Comparison of ENCODE assay signal across 9 cellular contexts in genomic region chr12:49130151-49131050, GRCh38. TPM values are rescaled to one million over a fixed set of nuclear protein-coding genes. Genes with fewer than 3 reads are reported as not detected.
A peak's percentile ranks its signal among the peaks of the same experiment; 100 is the strongest.
DNase-seq lines count a peak whose midpoint lies in the region; ATAC-seq, FAIRE-seq and TF ChIP-seq lines count a peak whose summit lies in the region.
"Had no signal": no experiment of that assay in that cellular context is flagged by ENCODE, and none has a peak within 500 bp of the region (broad histone marks: within the 10 kb centered on the region; RNA-seq: fewer than 3 reads in every experiment).

No MANE protein-coding gene starts in this region.

- H3K4me2 ChIP-seq in HepG2 (ENCODE audit: low read depth, low read length), result peak overlapping the region; percentile 91

- intact Hi-C loops in CD14-positive monocyte (cut with micrococcal nuclease) (loop anchor here (5.0 to 10.0 kb wide), 5 partner anchors 52 to 104 kb away; partner anchors contain the start of gene TUBA1A (in 1 of the 2)), HepG2 (cut with micrococcal nuclease; ENCODE audit: unreplicated experiment) (loop anchor here (1.0 to 5.0 kb wide), 2 partner anchors 105 to 113 kb away; partner anchors contain the start of gene PRKAG1)

- no peak overlapping the region for H2AFZ ChIP-seq in HepG2 (ENCODE audit: low read length)

- WGBS in HepG2 (ENCODE audit: low lambda C conversion rate), result 5% methylated on average over 15 of the region's 66 CpGs

- H3K27ac Mint-ChIP-seq in CD14-positive monocyte, result peak overlapping the region; percentile 94 to 96 (median 96)

- peak; percentile 98 for TF ChIP-seq CTCF in CD14-positive monocyte (IDR thresholded peaks at IDR 0.05)
- TF ChIP-seq CTCF in HepG2 (CRISPR knock-in tag; IDR thresholded peaks at IDR 0.05), result peak; percentile 97

- peaks cover 31 to 35% of the 10 kb centered on the region in 2 donors for H3K36me3 Mint-ChIP-seq in CD14-positive monocyte

- POLR2A ChIA-PET in HepG2 (lab: Yijun Ruan, JAX), result interaction anchor here (0.5 to 4.0 kb wide), 41 partner anchors 9 to 980 kb away, joined by 3 to 57 read pairs (median 3); partner anchors contain the start of genes DDX23, LMBR1L, RHEBL1 and RND1

- peaks cover 19% of the 10 kb centered on the region for H3K79me2 ChIP-seq in HepG2 (ENCODE audit: insufficient read depth, low read length)

- H3K4me3 Mint-ChIP-seq in CD14-positive monocyte, result peak overlapping the region; percentile 94 to 97

- H3K27me3 ChIP-seq in HepG2 (ENCODE audit: control insufficient read depth in 1 of 2, insufficient read depth in 2 of 2, low read length in 2 of 2), result no peaks in the 10 kb centered on the region

- peak in 1 of 2 experiments; percentile 65; a peak in 1 of 4 replicates for TF ChIP-seq EP300 in HepG2 (IDR thresholded peaks at IDR 0.05; ENCODE audit: low read depth in 2 of 2, low read length in 2 of 2)
- TF ChIP-seq EP300 in HepG2 (CRISPR knock-in tag; IDR thresholded peaks at IDR 0.05; ENCODE audit: borderline replicate concordance), result no peak; the same call in 1 of the 2 replicates

- H3K9me3 ChIP-seq in HepG2 (ENCODE audit: low read length), result no peaks in the 10 kb centered on the region

- peak; percentile 76 for TF ChIP-seq RAD21 in HepG2 (CRISPR knock-in tag; IDR thresholded peaks at IDR 0.05)

- ATAC-seq in GM19372 (IDR thresholded peaks at IDR 0.05; ENCODE audit: low read depth, unreplicated experiment) (peak; percentile 44), HG03520 (IDR thresholded peaks at IDR 0.05; ENCODE audit: unreplicated experiment) (peak; percentile 48), HepG2 (peak; percentile 74)

- H3K4me3 ChIP-seq in HepG2 (replicated peaks in 1 of 3; ENCODE audit: insufficient read depth in 1 of 3, low read depth in 2 of 3, low read length in 3 of 3), result peak overlapping the region; percentile 72 to 94 (median 82)

- H3K9ac ChIP-seq in HepG2 (ENCODE audit: insufficient read depth, low read depth, low read length), result peak overlapping the region; percentile 94

- H4K20me1 ChIP-seq in HepG2 (ENCODE audit: insufficient read depth, low read length), result peaks cover 17% of the 10 kb centered on the region

- peaks cover 45% of the 10 kb centered on the region for H3K4me1 ChIP-seq in HepG2 (ENCODE audit: insufficient read depth, low read length)

- in situ Hi-C loops in HepG2 (cut with HindIII; ENCODE audit: extremely low pct_ligation_motif_present, low pct_unique_long_range_greater_than_20kb), result no loop called here

- H3K36me3 ChIP-seq in HepG2 (replicated peaks in 1 of 2; ENCODE audit: control insufficient read depth in 1 of 2, insufficient read depth in 2 of 2, low read length in 2 of 2), result peaks cover 7 to 23% of the 10 kb centered on the region in 2 experiments

- BruUV-seq in HepG2 (replicated peaks; lab: Mats Ljungman, UMichigan), result TSS peak; percentile 67

- no peaks in the 10 kb centered on the region for H3K27me3 Mint-ChIP-seq in CD14-positive monocyte (ENCODE audit: low read depth in 3 of 3)

- DNase-seq in CD14-positive monocyte (ENCODE audit: low spot score) (peak; percentile 94), NCI-H69 (lab: John Stamatoyannopoulos, UW) (peak; percentile 98), dedifferentiated amniotic fluid mesenchymal stem cell (ENCODE audit: extremely low spot score) (peak; percentile 91), HepG2 (ENCODE audit: low spot score) (peak; percentile 85)
- peak; percentile 92 for DNase-seq in activated CD4-positive, alpha-beta T cell treated with anti-CD3 and anti-CD28 coated beads, Interleukin-2, amount 50 U/mL, for 1 hour
- peak; percentile 93 for DNase-seq in stimulated activated CD4-positive, alpha-beta T cell treated with anti-CD3 and anti-CD28 coated beads, Interleukin-2, amount 100 ng/mL, for 4 hours (ENCODE audit: low read depth)

- H3K9me3 Mint-ChIP-seq in CD14-positive monocyte, result peaks cover 0 to 2% (median 0%) of the 10 kb centered on the region in 7 donors

- peaks cover 38% of the 10 kb centered on the region for H3K4me1 Mint-ChIP-seq in CD14-positive monocyte

- CTCF ChIA-PET in HepG2 (lab: Yijun Ruan, JAX; ENCODE audit: low intra/inter-chr PET ratio, low total read pairs), result interaction anchor here (0.7 to 2.0 kb wide), 2 partner anchors 42 to 67 kb away, joined by 3 to 8 read pairs; no protein-coding TSS in a partner anchor

- TF ChIP-seq POLR2A in HepG2 (IDR thresholded peaks at IDR 0.05; ENCODE audit: insufficient read depth in 1 of 2, low read depth in 2 of 2, low read length in 2 of 2), result peak; percentile 13 to 76; a peak in 3 of 4 replicates

- peak overlapping the region; percentile 96 for H3K27ac ChIP-seq in HepG2 (ENCODE audit: extremely low read length, insufficient read depth, low read length)

- FAIRE-seq in HepG2 (lab: Jason Lieb, UNC), result no peak
- FAIRE-seq: islet of Langerhans had no signal

RNA-seq across cellular contexts. Expression of gene TUBA1B, which starts 0.8 kb away (rescaled TPM):
- 100 to 1,000 TPM; 481 to 538 TPM for polyA plus RNA-seq in CD14-positive monocyte
- total RNA-seq in HepG2 (2016; rRNA removed; fragmentation: Illumina TruSeq; extraction: Trizol), result 1,275 and 1,742 TPM in 2 replicates
- total RNA-seq in HepG2 (2016; cell fraction: cytosol; rRNA removed; fragmentation: Illumina TruSeq; extraction: Trizol; ENCODE audit: low read depth), result 206 and 211 TPM in 2 replicates
- total RNA-seq in HepG2 (2016; cell fraction: insoluble cytoplasmic fraction; rRNA removed; fragmentation: Illumina TruSeq; extraction: Trizol), result 1,254 and 1,746 TPM in 2 replicates
- total RNA-seq in HepG2 (2016; cell fraction: membrane; rRNA removed; fragmentation: Illumina TruSeq; extraction: Trizol), result 303 and 313 TPM in 2 replicates
- 412 and 422 TPM in 2 replicates for total RNA-seq in HepG2 (2016; cell fraction: nucleus; rRNA removed; fragmentation: Illumina TruSeq; extraction: Trizol)
- polyA plus RNA-seq in HepG2 (2011; rRNA removed), result 1,008 and 1,353 TPM in 2 replicates
- 1,199 and 1,413 TPM in 2 replicates for polyA plus RNA-seq in HepG2 (2011; cell fraction: cytosol; rRNA removed)
- polyA plus RNA-seq in HepG2 (2011; cell fraction: nucleus; rRNA removed), result 271 and 295 TPM in 2 replicates
- polyA plus RNA-seq in HepG2 (2012), result 414 and 527 TPM in 2 replicates
- polyA plus RNA-seq in HepG2 (2016; cell fraction: cytosol; fragmentation: Illumina TruSeq; extraction: Trizol; ENCODE audit: low read depth), result 236 and 258 TPM in 2 replicates
- 2,014 and 2,064 TPM in 2 replicates for polyA plus RNA-seq in HepG2 (2016; cell fraction: insoluble cytoplasmic fraction; fragmentation: Illumina TruSeq; extraction: Trizol; ENCODE audit: low read depth)
- 268 and 293 TPM in 2 replicates for polyA plus RNA-seq in HepG2 (2016; cell fraction: membrane; fragmentation: Illumina TruSeq; extraction: Trizol; ENCODE audit: low read depth)
- polyA plus RNA-seq in HepG2 (2016; cell fraction: nucleus; fragmentation: Illumina TruSeq; extraction: Trizol; ENCODE audit: insufficient read depth, low read depth), result 567 and 603 TPM in 2 replicates
- 2,124 and 7,641 TPM in 2 replicates for polyA minus RNA-seq in HepG2 (2011; rRNA and poly(A)+ RNA removed; ENCODE audit: low replicate concordance)
- 381 and 450 TPM in 2 replicates for polyA minus RNA-seq in HepG2 (2011; cell fraction: cytosol; rRNA and poly(A)+ RNA removed)
- polyA minus RNA-seq in HepG2 (2011; cell fraction: nucleus; rRNA and poly(A)+ RNA removed), result 183 and 194 TPM in 2 replicates

RNA-seq across cellular contexts. Expression of gene LMBR1L, which starts 19.8 kb away (rescaled TPM):
- polyA plus RNA-seq in CD14-positive monocyte (10 to 100 TPM; 22.0 to 25.9 TPM), HepG2 (2011; rRNA removed) (65.9 and 79.6 TPM in 2 replicates)
- 7.3 and 12.2 TPM in 2 replicates for total RNA-seq in HepG2 (2016; rRNA removed; fragmentation: Illumina TruSeq; extraction: Trizol)
- 9.1 and 9.7 TPM in 2 replicates for total RNA-seq in HepG2 (2016; cell fraction: cytosol; rRNA removed; fragmentation: Illumina TruSeq; extraction: Trizol; ENCODE audit: low read depth)
- 5.5 and 14.0 TPM in 2 replicates for total RNA-seq in HepG2 (2016; cell fraction: insoluble cytoplasmic fraction; rRNA removed; fragmentation: Illumina TruSeq; extraction: Trizol)
- total RNA-seq in HepG2 (2016; cell fraction: membrane; rRNA removed; fragmentation: Illumina TruSeq; extraction: Trizol), result 8.8 and 9.7 TPM in 2 replicates
- total RNA-seq in HepG2 (2016; cell fraction: nucleus; rRNA removed; fragmentation: Illumina TruSeq; extraction: Trizol), result 21.8 and 27.5 TPM in 2 replicates
- 25.4 and 26.4 TPM in 2 replicates for polyA plus RNA-seq in HepG2 (2011; cell fraction: cytosol; rRNA removed)
- 362 and 407 TPM in 2 replicates for polyA plus RNA-seq in HepG2 (2011; cell fraction: nucleus; rRNA removed)
- 51.5 and 57.5 TPM in 2 replicates for polyA plus RNA-seq in HepG2 (2012)
- polyA plus RNA-seq in HepG2 (2016; cell fraction: cytosol; fragmentation: Illumina TruSeq; extraction: Trizol; ENCODE audit: low read depth), result 2.1 and 2.4 TPM in 2 replicates
- polyA plus RNA-seq in HepG2 (2016; cell fraction: insoluble cytoplasmic fraction; fragmentation: Illumina TruSeq; extraction: Trizol; ENCODE audit: low read depth), result 4.7 TPM in 2 replicates
- 5.1 and 8.4 TPM in 2 replicates for polyA plus RNA-seq in HepG2 (2016; cell fraction: membrane; fragmentation: Illumina TruSeq; extraction: Trizol; ENCODE audit: low read depth)
- 41.9 and 51.4 TPM in 2 replicates for polyA plus RNA-seq in HepG2 (2016; cell fraction: nucleus; fragmentation: Illumina TruSeq; extraction: Trizol; ENCODE audit: insufficient read depth, low read depth)
- 29.1 and 80.1 TPM in 2 replicates for polyA minus RNA-seq in HepG2 (2011; rRNA and poly(A)+ RNA removed; ENCODE audit: low replicate concordance)
- polyA minus RNA-seq in HepG2 (2011; cell fraction: cytosol; rRNA and poly(A)+ RNA removed), result 14.6 and 15.4 TPM in 2 replicates
- polyA minus RNA-seq in HepG2 (2011; cell fraction: nucleus; rRNA and poly(A)+ RNA removed), result 87.2 and 109 TPM in 2 replicates

RNA-seq across cellular contexts. Expression of gene DHH, which starts 35.8 kb away (rescaled TPM):
- not detected for polyA plus RNA-seq in CD14-positive monocyte
- not detected in 2 replicates for total RNA-seq in HepG2 (2016; rRNA removed; fragmentation: Illumina TruSeq; extraction: Trizol)
- not detected in 2 replicates for total RNA-seq in HepG2 (2016; cell fraction: cytosol; rRNA removed; fragmentation: Illumina TruSeq; extraction: Trizol; ENCODE audit: low read depth)
- total RNA-seq in HepG2 (2016; cell fraction: insoluble cytoplasmic fraction; rRNA removed; fragmentation: Illumina TruSeq; extraction: Trizol), result not detected in 2 replicates
- not detected in 2 replicates for total RNA-seq in HepG2 (2016; cell fraction: membrane; rRNA removed; fragmentation: Illumina TruSeq; extraction: Trizol)
- not detected in 2 replicates for total RNA-seq in HepG2 (2016; cell fraction: nucleus; rRNA removed; fragmentation: Illumina TruSeq; extraction: Trizol)
- polyA plus RNA-seq in HepG2 (2011; rRNA removed), result not detected in 2 replicates
- polyA plus RNA-seq in HepG2 (2011; cell fraction: cytosol; rRNA removed), result not detected in 2 replicates
- 0.03 and 0.10 TPM in 2 replicates for polyA plus RNA-seq in HepG2 (2011; cell fraction: nucleus; rRNA removed)
- not detected in 2 replicates for polyA plus RNA-seq in HepG2 (2012)
- polyA plus RNA-seq in HepG2 (2016; cell fraction: cytosol; fragmentation: Illumina TruSeq; extraction: Trizol; ENCODE audit: low read depth), result not detected in 2 replicates
- not detected in 2 replicates for polyA plus RNA-seq in HepG2 (2016; cell fraction: insoluble cytoplasmic fraction; fragmentation: Illumina TruSeq; extraction: Trizol; ENCODE audit: low read depth)
- not detected in 2 replicates for polyA plus RNA-seq in HepG2 (2016; cell fraction: membrane; fragmentation: Illumina TruSeq; extraction: Trizol; ENCODE audit: low read depth)
- polyA plus RNA-seq in HepG2 (2016; cell fraction: nucleus; fragmentation: Illumina TruSeq; extraction: Trizol; ENCODE audit: insufficient read depth, low read depth), result not detected in 2 replicates
- 0.07 TPM in 1 of 2 replicates, not detected in the other for polyA minus RNA-seq in HepG2 (2011; rRNA and poly(A)+ RNA removed; ENCODE audit: low replicate concordance)
- not detected in 2 replicates for polyA minus RNA-seq in HepG2 (2011; cell fraction: cytosol; rRNA and poly(A)+ RNA removed)
- 0.12 TPM in 1 of 2 replicates, not detected in the other for polyA minus RNA-seq in HepG2 (2011; cell fraction: nucleus; rRNA and poly(A)+ RNA removed)

RNA-seq across cellular contexts. Expression of gene TUBA1A, which starts 58.5 kb away (rescaled TPM):
- 100 to 1,000 TPM; 859 to 946 TPM for polyA plus RNA-seq in CD14-positive monocyte
- total RNA-seq in HepG2 (2016; rRNA removed; fragmentation: Illumina TruSeq; extraction: Trizol), result 20.7 and 24.4 TPM in 2 replicates
- total RNA-seq in HepG2 (2016; cell fraction: cytosol; rRNA removed; fragmentation: Illumina TruSeq; extraction: Trizol; ENCODE audit: low read depth), result 1.2 and 1.9 TPM in 2 replicates
- total RNA-seq in HepG2 (2016; cell fraction: insoluble cytoplasmic fraction; rRNA removed; fragmentation: Illumina TruSeq; extraction: Trizol), result 21.8 and 22.6 TPM in 2 replicates
- 2.5 and 3.1 TPM in 2 replicates for total RNA-seq in HepG2 (2016; cell fraction: membrane; rRNA removed; fragmentation: Illumina TruSeq; extraction: Trizol)
- total RNA-seq in HepG2 (2016; cell fraction: nucleus; rRNA removed; fragmentation: Illumina TruSeq; extraction: Trizol), result 9.7 and 10.8 TPM in 2 replicates
- polyA plus RNA-seq in HepG2 (2011; rRNA removed), result 24.8 and 35.5 TPM in 2 replicates
- polyA plus RNA-seq in HepG2 (2011; cell fraction: cytosol; rRNA removed), result 29.2 and 42.3 TPM in 2 replicates
- polyA plus RNA-seq in HepG2 (2011; cell fraction: nucleus; rRNA removed), result 8.6 and 13.4 TPM in 2 replicates
- polyA plus RNA-seq in HepG2 (2012), result 2.2 and 4.9 TPM in 2 replicates
- polyA plus RNA-seq in HepG2 (2016; cell fraction: cytosol; fragmentation: Illumina TruSeq; extraction: Trizol; ENCODE audit: low read depth), result 1.6 and 1.7 TPM in 2 replicates
- 19.5 and 22.1 TPM in 2 replicates for polyA plus RNA-seq in HepG2 (2016; cell fraction: insoluble cytoplasmic fraction; fragmentation: Illumina TruSeq; extraction: Trizol; ENCODE audit: low read depth)
- polyA plus RNA-seq in HepG2 (2016; cell fraction: membrane; fragmentation: Illumina TruSeq; extraction: Trizol; ENCODE audit: low read depth), result 1.7 and 1.8 TPM in 2 replicates
- 9.8 and 11.3 TPM in 2 replicates for polyA plus RNA-seq in HepG2 (2016; cell fraction: nucleus; fragmentation: Illumina TruSeq; extraction: Trizol; ENCODE audit: insufficient read depth, low read depth)
- polyA minus RNA-seq in HepG2 (2011; rRNA and poly(A)+ RNA removed; ENCODE audit: low replicate concordance), result 18.9 and 36.9 TPM in 2 replicates
- 7.2 and 13.3 TPM in 2 replicates for polyA minus RNA-seq in HepG2 (2011; cell fraction: cytosol; rRNA and poly(A)+ RNA removed)
- 3.5 and 6.6 TPM in 2 replicates for polyA minus RNA-seq in HepG2 (2011; cell fraction: nucleus; rRNA and poly(A)+ RNA removed)

Comparison
In these comparisons a context has a peak if more than half of its experiments do, and no peak if none do; other contexts are left out.
1. Peak in every context shown above with its lines: DNase-seq, ATAC-seq, H3K4me3 ChIP-seq and H3K27ac ChIP-seq.